Comparison of ENCODE assay signal across 8 cellular contexts in the genomic region with DNA sequence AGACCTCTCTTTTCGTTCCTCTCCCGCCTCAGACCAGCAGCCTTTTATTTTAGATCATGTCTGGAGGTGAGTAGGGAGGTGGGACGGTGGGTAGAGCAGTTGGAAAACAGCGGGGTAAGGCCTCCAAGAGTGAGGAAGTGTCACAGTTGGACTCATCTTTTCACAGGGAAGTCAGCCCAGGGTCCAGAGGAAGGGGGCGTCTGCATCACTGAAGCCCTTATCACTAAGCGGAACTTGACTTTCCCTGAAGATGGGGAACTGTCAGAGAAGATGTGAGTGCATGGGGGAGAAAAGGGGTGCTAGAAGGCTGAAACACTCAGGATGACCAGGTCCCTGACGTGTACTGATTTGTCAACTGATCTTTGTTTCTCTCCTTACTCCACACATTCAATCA. TPM values are rescaled to one million over a fixed set of nuclear protein-coding genes. Genes with fewer than 3 reads are reported as not detected.
DNase-seq lines count a peak whose midpoint lies in the region; ATAC-seq and TF ChIP-seq lines count a peak whose summit lies in the region.

No MANE protein-coding gene starts in this region.

- H3K9me2 ChIP-seq in OCI-LY7 (ENCODE audit: insufficient read depth, low read length) (no peaks in the 10 kb centered on the region), neural cell (ENCODE audit: insufficient read depth, low read length) (no peaks in the 10 kb centered on the region)

- H3K9ac ChIP-seq in endodermal cell (ENCODE audit: extremely low read depth, low read length, poor library complexity, severe bottlenecking) (peak overlapping the region; percentile 41), neural cell (ENCODE audit: low read length) (peak overlapping the region; percentile 80)

- peaks cover 4% of the 10 kb centered on the region for H3K27me3 Mint-ChIP-seq in endodermal cell (ENCODE audit: insufficient read depth)

- no peaks in the 10 kb centered on the region for H4K20me1 ChIP-seq in OCI-LY7 (ENCODE audit: insufficient read depth, low read length)
- no peaks in the 10 kb centered on the region for H4K20me1 ChIP-seq in neural cell (ENCODE audit: insufficient read depth)

- peaks cover 21% of the 10 kb centered on the region for H3K79me2 ChIP-seq in OCI-LY7 (ENCODE audit: insufficient read depth, low read depth, low read length)
- H3K79me2 ChIP-seq in neural cell (replicated peaks; ENCODE audit: insufficient read depth, low read length): peaks cover 6% of the 10 kb centered on the region

- peak; percentile 10 for ATAC-seq in GM18907 (IDR thresholded peaks at IDR 0.05; ENCODE audit: unreplicated experiment)
- ATAC-seq in activated CD4-positive, CD25-positive, alpha-beta regulatory T cell treated with anti-CD3 and anti-CD28 coated beads, Interleukin-2, amount 50 U/mL, for 24 hours: no peak

- no peaks in the 10 kb centered on the region for H3K9me3 Mint-ChIP-seq in endodermal cell

- 33 to 54% methylated on average over 2 to 6 of the region's 7 CpGs for WGBS in endodermal cell (ENCODE audit: insufficient coverage in 1 of 2, insufficient read length in 1 of 2), 2 experiments

- H3K4me2 ChIP-seq in OCI-LY7 (ENCODE audit: low read length) (peak overlapping the region; percentile 92), neural cell (ENCODE audit: low read length) (peak overlapping the region; percentile 89)

- BruUV-seq in OCI-LY7 (replicated peaks; lab: Mats Ljungman, UMichigan): no TSS peak

- H3K27me3 ChIP-seq in endodermal cell (ENCODE audit: control insufficient read depth, insufficient read depth, low read length, poor library complexity, severe bottlenecking): no peaks in the 10 kb centered on the region
- no peaks in the 10 kb centered on the region for H3K27me3 ChIP-seq in neural cell (ENCODE audit: insufficient read depth, low read depth, low read length)

- no peak for TF ChIP-seq EP300 in neural cell (conservative IDR thresholded peaks at IDR 0.05; ENCODE audit: poor library complexity, severe bottlenecking)

- H3K9me3 ChIP-seq in OCI-LY7 (ENCODE audit: low read length) (no peaks in the 10 kb centered on the region), endodermal cell (ENCODE audit: control insufficient read depth, low read length) (no peaks in the 10 kb centered on the region), neural cell (ENCODE audit: low read length) (no peaks in the 10 kb centered on the region)

- TF ChIP-seq CTCF in OCI-LY7 (conservative IDR thresholded peaks at IDR 0.05; ENCODE audit: low read length): no peak
- no peak for TF ChIP-seq CTCF in endodermal cell (conservative IDR thresholded peaks at IDR 0.05)
- no peak for TF ChIP-seq CTCF in neural cell (IDR thresholded peaks at IDR 0.05; ENCODE audit: poor library complexity, severe bottlenecking)

- peaks cover 8% of the 10 kb centered on the region for H3K4me1 Mint-ChIP-seq in endodermal cell

- peaks cover 16% of the 10 kb centered on the region for H3K36me3 Mint-ChIP-seq in endodermal cell (ENCODE audit: low read depth)

- CTCF ChIA-PET in OCI-LY7 (lab: Charles Lee; ENCODE audit: unreplicated experiment): interaction anchor here (1.6 kb wide), 1 partner anchor 12 kb away, joined by 4 read pairs; no protein-coding TSS in a partner anchor

- H3K4me3 ChIP-seq in OCI-LY7 (ENCODE audit: low read depth, low read length, poor library complexity, severe bottlenecking): peak overlapping the region; percentile 93
- peak overlapping the region; percentile 99 for H3K4me3 ChIP-seq in endodermal cell (ENCODE audit: low read length)
- peak overlapping the region; percentile 71 for H3K4me3 ChIP-seq in neural cell (ENCODE audit: low read length)

- H3K4me3 Mint-ChIP-seq in endodermal cell: peak overlapping the region; percentile 81

- H3K36me3 ChIP-seq in OCI-LY7 (ENCODE audit: insufficient read depth, low read length) (peaks cover 17% of the 10 kb centered on the region; the same call in 1 of the 2 replicates), endodermal cell (ENCODE audit: control insufficient read depth, insufficient read depth, low read length) (peaks cover 14% of the 10 kb centered on the region), neural cell (ENCODE audit: insufficient read depth, low read length) (no peaks in the 10 kb centered on the region)

- peaks cover 2% of the 10 kb centered on the region for H3F3A ChIP-seq in neural cell (ENCODE audit: insufficient read depth, low read length, poor library complexity, severe bottlenecking)

- intact Hi-C loops in OCI-LY7 (cut with micrococcal nuclease; ENCODE audit: unreplicated experiment): loop anchor here (1.0 kb wide), 1 partner anchor 11 kb away; a partner anchor contains a TSS

- H3K27ac ChIP-seq in OCI-LY7 (ENCODE audit: low read depth, low read length, poor library complexity, severe bottlenecking) (peak overlapping the region; percentile 6), endodermal cell (ENCODE audit: low read depth, low read length) (no peak overlapping the region), neural cell (ENCODE audit: low read length) (peak overlapping the region; percentile 28)

- POLR2A ChIA-PET in OCI-LY7 (lab: Charles Lee): interaction anchor here (1.2 to 1.7 kb wide), 4 partner anchors 9 to 183 kb away, joined by 4 to 13 read pairs (median 8); a partner anchor contains a TSS

- TF ChIP-seq RAD21 in neural cell (conservative IDR thresholded peaks at IDR 0.05): no peak

- H3K4me1 ChIP-seq in OCI-LY7 (ENCODE audit: insufficient read depth, low read length, poor library complexity, severe bottlenecking): peaks cover 19% of the 10 kb centered on the region
- H3K4me1 ChIP-seq in endodermal cell (ENCODE audit: control insufficient read depth, insufficient read depth, low read length): no peaks in the 10 kb centered on the region

- no peak overlapping the region for H3K27ac Mint-ChIP-seq in endodermal cell

- DNase-seq in OCI-LY7 (ENCODE audit: low spot score): no peak
- no peak for DNase-seq in endodermal cell
- no peak for DNase-seq in activated CD4-positive, CD25-positive, alpha-beta regulatory T cell treated with anti-CD3 and anti-CD28 coated beads, Interleukin-2, amount 50 U/mL, for 72 hours
- DNase-seq in LoVo (ENCODE audit: low spot score): no peak
- DNase-seq in effector CD8-positive, alpha-beta T cell (lab: John Stamatoyannopoulos, UW): no peak

- peak overlapping the region; percentile 75; the same call in 1 of the 2 replicates for H2AFZ ChIP-seq in OCI-LY7 (ENCODE audit: low read length)
- peak overlapping the region; percentile 44 for H2AFZ ChIP-seq in neural cell (ENCODE audit: low read depth, low read length)

TF ChIP-seq in neural cell, 6 proteins besides CTCF, POLR2A, EP300 and RAD21 (continues in another document):
- TF ChIP-seq EZH2 (IDR thresholded peaks at IDR 0.05; ENCODE audit: borderline replicate concordance, insufficient read depth, low read length, poor library complexity, severe bottlenecking): no peak
- no peak for TF ChIP-seq SMC3 (conservative IDR thresholded peaks at IDR 0.05; ENCODE audit: poor library complexity)
- TF ChIP-seq POLR2AphosphoS5 (IDR thresholded peaks at IDR 0.05): no peak
- TF ChIP-seq MXI1 (conservative IDR thresholded peaks at IDR 0.05; ENCODE audit: poor library complexity, severe bottlenecking): no peak
- TF ChIP-seq TAF1 (IDR thresholded peaks at IDR 0.05; ENCODE audit: low read depth): no peak

RNA-seq across cellular contexts. Expression of a gene that starts 0.5 kb away (rescaled TPM):
- total RNA-seq in OCI-LY7 (2014; rRNA removed; shearing (Covaris generic)): 0.23 and 0.85 TPM in 2 replicates
- total RNA-seq in OCI-LY7 (2022) (1.2 and 2.0 TPM in 2 replicates), endodermal cell (under 1 TPM; 0.73 to 0.82 TPM)
- 1.2 TPM for polyA plus RNA-seq in endodermal cell (2013, experiment 1 of 2)
- polyA plus RNA-seq in endodermal cell (2013, experiment 2 of 2): 1.5 TPM
- 0.12 and 0.56 TPM in 2 replicates for polyA plus RNA-seq in neural cell
- polyA minus RNA-seq in neural cell: not detected in 2 replicates

RNA-seq across cellular contexts. Expression of a gene that starts 0.6 kb away (rescaled TPM):
- 27.1 and 50.8 TPM in 2 replicates for total RNA-seq in OCI-LY7 (2014; rRNA removed; shearing (Covaris generic))
- total RNA-seq in OCI-LY7 (2022): 55.9 and 56.7 TPM in 2 replicates
- total RNA-seq in endodermal cell: 10 to 100 TPM; 56.3 to 65.3 TPM
- polyA plus RNA-seq in endodermal cell (2013, experiment 1 of 2): 85.0 TPM
- 67.6 TPM for polyA plus RNA-seq in endodermal cell (2013, experiment 2 of 2)
- 33.8 and 34.2 TPM in 2 replicates for polyA plus RNA-seq in neural cell
- polyA minus RNA-seq in neural cell: 20.0 and 24.3 TPM in 2 replicates

RNA-seq across cellular contexts. Expression of a gene that starts 9.1 kb away (rescaled TPM):
- 33.9 and 42.9 TPM in 2 replicates for total RNA-seq in OCI-LY7 (2014; rRNA removed; shearing (Covaris generic))
- total RNA-seq in OCI-LY7 (2022) (37.3 and 39.1 TPM in 2 replicates), endodermal cell (10 to 100 TPM; 54.5 to 71.9 TPM)
- polyA plus RNA-seq in endodermal cell (2013, experiment 1 of 2): 50.1 TPM
- polyA plus RNA-seq in endodermal cell (2013, experiment 2 of 2): 44.5 TPM
- polyA plus RNA-seq in neural cell: 94.0 and 104 TPM in 2 replicates
- polyA minus RNA-seq in neural cell: 35.3 and 36.0 TPM in 2 replicates

RNA-seq across cellular contexts. Expression of a gene that starts 10.3 kb away (rescaled TPM):
- total RNA-seq in OCI-LY7 (2014; rRNA removed; shearing (Covaris generic)): 16.2 and 24.4 TPM in 2 replicates
- total RNA-seq in OCI-LY7 (2022) (31.1 and 35.7 TPM in 2 replicates), endodermal cell (10 to 100 TPM; 11.4 to 15.5 TPM)
- 15.6 TPM for polyA plus RNA-seq in endodermal cell (2013, experiment 1 of 2)
- 11.0 TPM for polyA plus RNA-seq in endodermal cell (2013, experiment 2 of 2)
- 10.0 and 11.4 TPM in 2 replicates for polyA plus RNA-seq in neural cell
- polyA minus RNA-seq in neural cell: 10.4 and 13.1 TPM in 2 replicates

RNA-seq across cellular contexts. Expression of a gene that starts 19.0 kb away (rescaled TPM):
- total RNA-seq in OCI-LY7 (2014; rRNA removed; shearing (Covaris generic)): 0.08 and 0.22 TPM in 2 replicates
- total RNA-seq in OCI-LY7 (2022) (0.08 and 0.24 TPM in 2 replicates), endodermal cell (1 to 10 TPM; 3.1 to 3.7 TPM)
- 2.6 TPM for polyA plus RNA-seq in endodermal cell (2013, experiment 1 of 2)
- polyA plus RNA-seq in endodermal cell (2013, experiment 2 of 2): 2.6 TPM
- 0.42 and 0.44 TPM in 2 replicates for polyA plus RNA-seq in neural cell
- 0.73 and 1.0 TPM in 2 replicates for polyA minus RNA-seq in neural cell
